Comparison of ENCODE assay signal across 1 cellular context in genomic region chr16:13939821-13940220, GRCh38.
TF ChIP-seq lines count a peak whose summit lies in the region.

No MANE protein-coding gene starts in this region.

TF ChIP-seq in WTC11, 78 proteins besides CTCF, POLR2A, EP300 and RAD21 (continued from another document):
- TF ChIP-seq USF2 (CRISPR knock-in tag; IDR thresholded peaks at IDR 0.05) (no peak), FOXK1 (CRISPR knock-in tag; IDR thresholded peaks at IDR 0.05) (no peak)
TF ChIP-seq in WTC11: peak in this region for 0.
